35 cellular contexts compared by ENCODE assay signal in the genomic region with DNA sequence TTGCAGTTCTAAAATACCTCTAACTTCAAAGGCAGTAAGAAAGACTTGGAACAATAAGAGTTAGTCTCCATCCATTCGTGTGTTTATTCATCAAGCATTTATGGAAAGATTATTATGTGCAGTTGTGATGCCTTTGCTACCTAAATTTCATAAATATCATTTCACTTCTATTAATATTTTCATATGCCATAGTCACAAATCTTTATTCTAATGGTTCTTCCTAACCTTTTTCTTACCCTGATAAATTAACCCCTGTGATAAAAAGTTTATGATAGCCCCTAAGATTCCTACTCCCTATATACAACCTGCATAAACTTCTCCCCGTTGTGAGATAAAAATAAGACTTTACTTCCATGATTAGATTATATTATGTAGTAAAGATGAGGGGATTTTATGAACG.
"Had no signal": no experiment of that assay in that cellular context is flagged by ENCODE, and none has a peak within 500 bp of the region (broad histone marks: within the 10 kb centered on the region; RNA-seq: fewer than 3 reads in every experiment).

No MANE protein-coding gene starts in this region.

- H3K27me3 ChIP-seq: MG63 had no signal

- DNase-seq: Karpas-422, Kasumi-1, MG63, MM.1S, MV-4-11, NCI-H1048, NCI-H1092, NCI-H1092 treated with DMSO at 0.1 percent for 48 hours, NCI-H1105, NCI-H1105 treated with DMSO at 0.1 percent for 48 hours, NCI-H1417, NCI-H1417 treated with DMSO at 0.1 percent for 48 hours, NCI-H1436, NCI-H1436 treated with DMSO at 0.1 percent for 48 hours, NCI-H146, NCI-H1694, NCI-H1694 treated with DMSO at 0.1 percent for 48 hours, NCI-H187, NCI-H187 treated with DMSO at 0.1 percent for 48 hours, NCI-H1930, NCI-H2029, NCI-H2029 treated with DMSO at 0.1 percent for 48 hours, NCI-H2081, NCI-H2081 treated with DMSO at 0.1 percent for 48 hours, NCI-H2107, NCI-H2171, NCI-H2171 treated with DMSO at 0.1 percent for 48 hours, NCI-H2227 treated with DMSO at 0.1 percent for 48 hours, NCI-H226, NCI-H345, NCI-H446, NCI-H446 treated with DMSO at 0.1 percent for 48 hours, NCI-H510A, NCI-H510A treated with DMSO at 0.1 percent for 48 hours, NCI-H524 had no signal

- H3K4me3 ChIP-seq: MG63 had no signal
